In the genomic region with DNA sequence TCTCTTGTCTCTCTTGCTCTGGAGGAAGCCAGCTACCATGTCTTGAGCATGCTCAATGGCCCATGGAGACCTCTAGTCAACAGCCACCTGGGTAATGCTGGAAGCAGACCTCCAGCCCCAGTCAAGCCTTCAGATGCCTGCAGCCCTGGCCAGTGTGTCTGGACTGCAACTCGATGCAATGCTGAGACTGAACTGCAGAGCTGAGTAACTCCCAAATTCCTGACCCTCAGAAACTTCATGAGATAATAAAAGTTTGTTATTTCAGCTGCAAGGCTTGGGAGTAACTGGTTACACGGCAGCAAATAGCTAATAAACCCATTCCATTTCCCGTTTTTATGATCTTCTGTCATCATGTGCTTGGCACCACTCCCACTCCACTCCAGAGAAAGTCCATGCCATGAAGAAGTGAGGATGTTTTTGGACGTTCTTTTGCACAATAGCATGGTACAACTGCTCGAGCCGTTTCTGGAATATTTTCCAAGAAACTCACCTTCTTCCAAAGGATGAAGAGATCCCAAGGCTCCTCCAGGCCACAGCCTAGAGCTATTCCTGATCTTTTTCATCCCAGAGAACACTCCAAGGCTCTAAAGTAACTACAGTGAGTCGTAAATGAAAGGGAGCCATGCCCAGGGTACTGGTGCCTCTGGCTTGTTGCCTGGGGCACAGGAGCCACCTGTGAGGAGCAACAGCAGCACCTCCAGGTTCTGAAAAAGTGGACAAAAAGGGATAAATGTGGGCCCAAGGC, we compare ENCODE assay signal across 12 cellular contexts.
DNase-seq lines count a peak whose midpoint lies in the region; ATAC-seq and TF ChIP-seq lines count a peak whose summit lies in the region.
"Had no signal": no experiment of that assay in that cellular context is flagged by ENCODE, and none has a peak within 500 bp of the region (broad histone marks: within the 10 kb centered on the region; RNA-seq: fewer than 3 reads in every experiment).

No MANE protein-coding gene starts in this region.

- no peak overlapping the region for H3K9ac ChIP-seq in BLaER1

- H3K27me3 ChIP-seq in BLaER1 = no peaks in the 10 kb centered on the region
- H3K27me3 ChIP-seq: suprapubic skin had no signal

- DNase-seq in HS-27A (ENCODE audit: low read depth) (peak; percentile 36), brain pericyte (ENCODE audit: low read depth, low spot score) (peak; percentile 83), mucosa of descending colon (peak; percentile 47 to 89 (median 60)), NCI-H2196 (lab: John Stamatoyannopoulos, UW; ENCODE audit: unreplicated experiment) (no peak)
- DNase-seq in activated effector memory CD4-positive, alpha-beta T cell treated with anti-CD3 and anti-CD28 coated beads, Interleukin-2, amount 50 U/mL, for 16 hours = no peak
- DNase-seq: activated naive CD8-positive, alpha-beta T cell treated with anti-CD3 and anti-CD28 coated beads, Interleukin-2, amount 10 ng/mL, durations not matched to agents 7 days and 5 days; foreskin keratinocyte; NCI-H82 had no signal

- H4K20me1 ChIP-seq in BLaER1 = no peaks in the 10 kb centered on the region

- H3K4me3 ChIP-seq in BLaER1 (no peak overlapping the region), mucosa of descending colon (no peak overlapping the region)
- H3K4me3 ChIP-seq: suprapubic skin had no signal

- no peak for TF ChIP-seq CTCF in mucosa of descending colon (IDR thresholded peaks at IDR 0.05)

- intact Hi-C loops in mucosa of descending colon (cut with DNase I, micrococcal nuclease) = no loop called here

- H3K9me3 ChIP-seq in BLaER1 (no peaks in the 10 kb centered on the region), mucosa of descending colon (no peaks in the 10 kb centered on the region)
- H3K9me3 ChIP-seq: suprapubic skin had no signal

- H3K4me2 ChIP-seq in BLaER1 = peak overlapping the region; percentile 71

- ATAC-seq in mucosa of descending colon (peak; percentile 83), GM21717 (IDR thresholded peaks at IDR 0.05; ENCODE audit: unreplicated experiment) (no peak), HG02885 (IDR thresholded peaks at IDR 0.05; ENCODE audit: poor library complexity, unreplicated experiment) (no peak)
- ATAC-seq: foreskin keratinocyte had no signal

- no peak overlapping the region for H3K27ac ChIP-seq in BLaER1
- H3K27ac ChIP-seq: foreskin keratinocyte, suprapubic skin had no signal

- no peaks in the 10 kb centered on the region for H3K36me3 ChIP-seq in BLaER1
- H3K36me3 ChIP-seq in mucosa of descending colon (ENCODE audit: low read depth) = no peaks in the 10 kb centered on the region
- H3K36me3 ChIP-seq: suprapubic skin had no signal

- H3K4me1 ChIP-seq in BLaER1 (peaks cover 37% of the 10 kb centered on the region), mucosa of descending colon (ENCODE audit: low read depth) (peaks cover 26% of the 10 kb centered on the region)
- H3K4me1 ChIP-seq: foreskin keratinocyte had no signal

Comparison
In these comparisons a context has a peak if more than half of its experiments do, and no peak if none do; other contexts are left out.
1. DNase-seq: peak in HS-27A (single experiment), brain pericyte (single experiment) and mucosa of descending colon (3 of 3); none in NCI-H2196 (single experiment) and activated effector memory CD4-positive, alpha-beta T cell treated with anti-CD3 and anti-CD28 coated beads, Interleukin-2, amount 50 U/mL, for 16 hours (single experiment).